In the genomic region with DNA sequence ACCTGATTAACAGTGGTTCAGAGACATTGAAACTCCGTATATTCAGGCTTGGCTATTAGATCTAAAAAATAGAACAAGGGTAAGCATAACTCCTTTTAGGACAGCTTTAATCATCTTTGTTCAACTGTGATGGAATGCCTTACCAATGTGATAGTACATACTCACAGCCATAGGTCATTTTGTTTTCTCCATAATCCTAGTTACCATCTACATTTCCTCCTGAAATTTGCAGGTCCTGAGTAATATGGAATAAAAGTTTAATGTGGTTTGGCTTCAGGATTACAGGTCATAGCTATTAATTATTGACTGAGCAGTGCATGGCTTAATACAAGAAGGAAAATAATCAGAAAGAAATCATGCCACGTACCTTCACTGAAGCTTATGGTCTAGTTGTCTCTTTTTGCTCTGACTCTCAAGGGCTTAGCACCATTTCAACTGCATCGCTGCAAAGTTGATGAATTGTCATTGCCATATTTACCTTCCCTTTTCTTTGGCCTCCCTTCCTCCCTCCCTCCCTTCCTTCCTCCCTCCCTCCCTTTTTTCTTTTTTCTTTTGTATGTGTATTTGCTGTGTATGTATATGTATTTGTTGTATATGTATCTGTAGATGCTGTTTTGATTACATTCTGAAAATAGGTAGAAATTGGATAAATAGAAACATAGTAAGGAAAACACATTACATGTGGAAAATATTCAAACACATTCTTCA, we compare ENCODE assay signal across 21 cellular contexts.
A peak's percentile ranks its signal among the peaks of the same experiment; 100 is the strongest.
DNase-seq lines count a peak whose midpoint lies in the region; TF ChIP-seq lines count a peak whose summit lies in the region.
"Had no signal": no experiment of that assay in that cellular context is flagged by ENCODE, and none has a peak within 500 bp of the region (broad histone marks: within the 10 kb centered on the region; RNA-seq: fewer than 3 reads in every experiment).

No MANE protein-coding gene starts in this region.

- H2BK12ac ChIP-seq in H9 (ENCODE audit: insufficient read length, low read depth, low read length): no peak overlapping the region

- H2BK20ac ChIP-seq in H9 (ENCODE audit: low read depth, low read length, poor library complexity, severe bottlenecking): peak overlapping the region; percentile 83

- H4K20me1 ChIP-seq in H9 (ENCODE audit: control insufficient read depth, insufficient read depth, insufficient read length): no peaks in the 10 kb centered on the region
- H4K20me1 ChIP-seq in SU-DHL-6 (ENCODE audit: low read depth, low read length): no peaks in the 10 kb centered on the region

- no peak overlapping the region for H3K14ac ChIP-seq in H9 (ENCODE audit: insufficient read depth, low read length)

- H3K79me2 ChIP-seq in H9 (ENCODE audit: insufficient read depth, low read length): no peaks in the 10 kb centered on the region
- H3K79me2 ChIP-seq in SU-DHL-6 (ENCODE audit: insufficient read depth, low read length): no peaks in the 10 kb centered on the region

- no peak overlapping the region for H4K5ac ChIP-seq in H9 (ENCODE audit: insufficient read length, low read depth, low read length)

- H3K4me2 ChIP-seq in H9 (ENCODE audit: insufficient read depth, insufficient read length, low read length) (no peak overlapping the region), SU-DHL-6 (ENCODE audit: low read depth, low read length, poor library complexity, severe bottlenecking) (no peak overlapping the region)

- H3K79me1 ChIP-seq in H9 (ENCODE audit: insufficient read depth, low read depth, low read length, poor library complexity, severe bottlenecking): no peaks in the 10 kb centered on the region

- no peak overlapping the region for H3K56ac ChIP-seq in H9 (ENCODE audit: insufficient read length, low read depth, low read length)

- DNase-seq in H9: no peak
- DNase-seq in retinal pigment epithelial cell (ENCODE audit: low read depth): peak; percentile 52
- DNase-seq in H4 (ENCODE audit: low spot score): no peak
- DNase-seq in activated CD4-positive, alpha-beta T cell treated with anti-CD3 and anti-CD28 coated beads, Interleukin-2, amount 50 U/mL, for 4 hours: no peak
- DNase-seq in SKM-1 treated with dmso at 0.1 percent for 144 hours (lab: John Stamatoyannopoulos, UW; ENCODE audit: unreplicated experiment): no peak
- DNase-seq: activated CD4-positive, alpha-beta T cell treated with anti-CD3 and anti-CD28 coated beads for 4 hours; activated CD8-positive, alpha-beta memory T cell treated with anti-CD3 and anti-CD28 coated beads, Interleukin-2, amount 50 U/mL, for 48 hours; activated naive CD4-positive, alpha-beta T cell treated with anti-CD3 and anti-CD28 coated beads for 36 hours; BE2C; Kasumi-1; left lung; NCI-H1105 treated with DMSO at 0.1 percent for 48 hours; NCI-H524; posterior cingulate gyrus; stimulated activated CD8-positive, alpha-beta memory T cell treated with anti-CD3 and anti-CD28 coated beads, Interleukin-4, amount 100 ng/mL, for 48 hours; substantia nigra; T1000 had no signal

- H3K4me3 Mint-ChIP-seq in H9: no peak overlapping the region
- H3K4me3 Mint-ChIP-seq: activated naive CD4-positive, alpha-beta T cell treated with anti-CD3 and anti-CD28 coated beads for 36 hours had no signal

- H3K4me3 ChIP-seq in SU-DHL-6 (ENCODE audit: insufficient read depth, low read length, poor library complexity, severe bottlenecking): no peak overlapping the region
- H3K4me3 ChIP-seq in iPS-18a (ENCODE audit: low read length): no peak overlapping the region
- no peak overlapping the region for H3K4me3 ChIP-seq in retinal pigment epithelial cell (ENCODE audit: low read length)
- H3K4me3 ChIP-seq: ascending aorta, coronary artery, left lung had no signal

- H4K8ac ChIP-seq in H9 (replicated peaks; ENCODE audit: insufficient read length, low read depth, low read length): no peak overlapping the region

- H3K36me3 Mint-ChIP-seq in H9 (ENCODE audit: insufficient read depth in 1 of 3, low read depth in 3 of 3): no peaks in the 10 kb centered on the region; a peak in 2 of 7 replicates

- H2BK15ac ChIP-seq in H9 (ENCODE audit: low read depth, low read length): no peak overlapping the region

- H3K9me3 Mint-ChIP-seq in H9: no peaks in the 10 kb centered on the region
- H3K9me3 Mint-ChIP-seq: activated naive CD4-positive, alpha-beta T cell treated with anti-CD3 and anti-CD28 coated beads for 36 hours had no signal

- peaks cover 42 to 50% of the 10 kb centered on the region in 2 experiments for H3K4me1 Mint-ChIP-seq in H9

- H3K18ac ChIP-seq in H9 (ENCODE audit: insufficient read length, low read depth, low read length): no peak overlapping the region

- H3K27me3 Mint-ChIP-seq in H9 (ENCODE audit: low read depth): no peaks in the 10 kb centered on the region

- H3K27me3 ChIP-seq in H9 (ENCODE audit: insufficient read depth, low read length): no peaks in the 10 kb centered on the region
- H3K27me3 ChIP-seq in SU-DHL-6 (ENCODE audit: low read length): no peaks in the 10 kb centered on the region
- no peaks in the 10 kb centered on the region for H3K27me3 ChIP-seq in iPS-18a (ENCODE audit: control insufficient read depth, insufficient read depth, low read length)
- H3K27me3 ChIP-seq: ascending aorta, BE2C, left lung had no signal

- no peaks in the 10 kb centered on the region for H3K23me2 ChIP-seq in H9 (ENCODE audit: insufficient read length, low read depth, low read length, poor library complexity, severe bottlenecking)

- H2AFZ ChIP-seq in H9 (ENCODE audit: low read length) (no peak overlapping the region), SU-DHL-6 (ENCODE audit: low read depth, low read length, severe bottlenecking) (no peak overlapping the region)

- H3T11ph ChIP-seq in H9 (ENCODE audit: low read length): no peak overlapping the region

- no CpG with 5 or more reads among the region's 3 CpGs for WGBS in H9 (ENCODE audit: extremely low coverage, insufficient read length, low lambda C conversion rate)

- H3K36me3 ChIP-seq in SU-DHL-6 (ENCODE audit: low read length) (no peaks in the 10 kb centered on the region), iPS-18a (ENCODE audit: control insufficient read depth, low read depth, low read length) (no peaks in the 10 kb centered on the region)
- H3K36me3 ChIP-seq: ascending aorta, BE2C, left lung had no signal

- H3K4me1 ChIP-seq in H9 (ENCODE audit: insufficient read depth, low read length) (peaks cover 6% of the 10 kb centered on the region; the same call in 1 of the 2 replicates), iPS-18a (ENCODE audit: control insufficient read depth, low read depth, low read length) (peaks cover 42% of the 10 kb centered on the region)
- H3K4me1 ChIP-seq: ascending aorta, BE2C, left lung had no signal

- H2AK5ac ChIP-seq in H9 (ENCODE audit: insufficient read length, low read length): no peak overlapping the region

- no peak overlapping the region for H3K4ac ChIP-seq in H9 (ENCODE audit: low read depth, low read length)

- H3K9ac ChIP-seq in H9 (ENCODE audit: extremely low read depth, insufficient read length, low read length): no peak overlapping the region
- no peak overlapping the region for H3K9ac ChIP-seq in SU-DHL-6 (ENCODE audit: low read length)
- H3K9ac ChIP-seq in iPS-18a (ENCODE audit: low read length): no peak overlapping the region

- no peaks in the 10 kb centered on the region for H3K9me3 ChIP-seq in H9 (ENCODE audit: control insufficient read depth, low read depth, low read length)
- H3K9me3 ChIP-seq in SU-DHL-6 (ENCODE audit: insufficient read depth, low read length): no peaks in the 10 kb centered on the region
- H3K9me3 ChIP-seq in iPS-18a (ENCODE audit: control insufficient read depth, low read depth, low read length): no peaks in the 10 kb centered on the region
- H3K9me3 ChIP-seq: ascending aorta, BE2C, left lung had no signal

- no peaks in the 10 kb centered on the region for H3K9me2 ChIP-seq in SU-DHL-6 (replicated peaks; ENCODE audit: insufficient read depth, low read length)

- H3F3A ChIP-seq in SU-DHL-6 (ENCODE audit: insufficient read depth): peaks cover 49% of the 10 kb centered on the region

- no peak overlapping the region for H2BK5ac ChIP-seq in H9 (ENCODE audit: insufficient read length, low read length)

- H3K23ac ChIP-seq in H9 (ENCODE audit: insufficient read length, low read depth, low read length): no peak overlapping the region

- H2BK120ac ChIP-seq in H9 (ENCODE audit: low read depth, low read length, poor library complexity, severe bottlenecking): no peak overlapping the region

- H4K91ac ChIP-seq in H9 (ENCODE audit: insufficient read length, low read depth, low read length): no peak overlapping the region

- peak overlapping the region; percentile 40 for H3K27ac ChIP-seq in H9 (ENCODE audit: insufficient read length, low read depth, low read length)
- H3K27ac ChIP-seq in SU-DHL-6 (ENCODE audit: low read depth, low read length): peak overlapping the region; percentile 100
- peak overlapping the region; percentile 9 for H3K27ac ChIP-seq in iPS-18a (ENCODE audit: low read length)
- H3K27ac ChIP-seq: ascending aorta, coronary artery, left lung had no signal

- H3K27ac Mint-ChIP-seq in H9: peak overlapping the region in 2 of 3 experiments; percentile 78 to 96; a peak in 4 of 7 replicates
- H3K27ac Mint-ChIP-seq: activated naive CD4-positive, alpha-beta T cell treated with anti-CD3 and anti-CD28 coated beads for 36 hours had no signal

- TF ChIP-seq CTCF in H9 (conservative IDR thresholded peaks at IDR 0.05) (no peak), SU-DHL-6 (IDR thresholded peaks at IDR 0.05; ENCODE audit: insufficient read depth, low read length, poor library complexity, severe bottlenecking) (no peak), retinal pigment epithelial cell (conservative IDR thresholded peaks at IDR 0.05; ENCODE audit: low read depth, low read length) (no peak)

Comparison
In these comparisons a context has a peak if more than half of its experiments do, and no peak if none do; other contexts are left out.
1. H3K27ac ChIP-seq: peak in every context shown above with its lines; median percentile 100 in SU-DHL-6; 40 in H9; 9 in iPS-18a.